ENCODE assay signal across 20 cellular contexts in genomic region chr4:121009578-121010338, GRCh38.
"Had no signal": no experiment of that assay in that cellular context is flagged by ENCODE, and none has a peak within 500 bp of the region (broad histone marks: within the 10 kb centered on the region; RNA-seq: fewer than 3 reads in every experiment).

No MANE protein-coding gene starts in this region.

- H3K4me3 Mint-ChIP-seq: activated CD4-positive, alpha-beta T cell treated with anti-CD3 and anti-CD28 coated beads, Interleukin-2, amount 10 ng/mL, durations not matched to agents 24 days and 14 days; neural progenitor cell; stimulated activated naive CD8-positive, alpha-beta T cell treated with anti-CD3 and anti-CD28 coated beads, Interleukin-15, Interleukin-2, amounts not matched to agents 100 ng/mL and 50 ng/mL, for 24 hours had no signal

- H3K27me3 Mint-ChIP-seq: activated CD4-positive, alpha-beta T cell treated with anti-CD3 and anti-CD28 coated beads, Interleukin-2, amount 10 ng/mL, durations not matched to agents 24 days and 14 days; stimulated activated naive CD8-positive, alpha-beta T cell treated with anti-CD3 and anti-CD28 coated beads, Interleukin-15, Interleukin-2, amounts not matched to agents 100 ng/mL and 50 ng/mL, for 24 hours had no signal

- H3K4me1 Mint-ChIP-seq: neural progenitor cell had no signal

- H3K4me3 ChIP-seq: ascending aorta, gastrocnemius medialis, heart left ventricle, left ventricle myocardium inferior, neural progenitor cell, prostate gland, skin epidermis, tibial nerve had no signal

- H3K27ac Mint-ChIP-seq: activated CD4-positive, alpha-beta T cell treated with anti-CD3 and anti-CD28 coated beads, Interleukin-2, amount 10 ng/mL, durations not matched to agents 24 days and 14 days; neural progenitor cell; stimulated activated naive CD8-positive, alpha-beta T cell treated with anti-CD3 and anti-CD28 coated beads, Interleukin-15, Interleukin-2, amounts not matched to agents 100 ng/mL and 50 ng/mL, for 24 hours had no signal

- H3K27me3 ChIP-seq: ascending aorta, gastrocnemius medialis, heart left ventricle, neural progenitor cell, tibial nerve had no signal

- H3K9me3 ChIP-seq: ascending aorta, gastrocnemius medialis, heart left ventricle, left ventricle myocardium inferior, prostate gland, tibial nerve had no signal

- H3K9me3 Mint-ChIP-seq: activated CD4-positive, alpha-beta T cell treated with anti-CD3 and anti-CD28 coated beads, Interleukin-2, amount 10 ng/mL, durations not matched to agents 24 days and 14 days; neural progenitor cell; stimulated activated naive CD8-positive, alpha-beta T cell treated with anti-CD3 and anti-CD28 coated beads, Interleukin-15, Interleukin-2, amounts not matched to agents 100 ng/mL and 50 ng/mL, for 24 hours had no signal

- H3K36me3 Mint-ChIP-seq: neural progenitor cell had no signal

- H3K4me1 ChIP-seq: ascending aorta, gastrocnemius medialis, neural progenitor cell, prostate gland, tibial nerve had no signal

- H3K36me3 ChIP-seq: ascending aorta, gastrocnemius medialis, heart left ventricle, left ventricle myocardium inferior, neural progenitor cell, prostate gland, tibial nerve had no signal

- DNase-seq: activated CD4-positive, alpha-beta T cell treated with anti-CD3 and anti-CD28 coated beads, Interleukin-2, amount 10 ng/mL, durations not matched to agents 24 days and 14 days; activated CD4-positive, CD25-positive, alpha-beta regulatory T cell; activated CD8-positive, alpha-beta memory T cell treated with anti-CD3 and anti-CD28 coated beads, Interleukin-2, amount 50 U/mL, for 48 hours; cerebellar nuclear complex; cortex of kidney; gastrocnemius medialis; heart left ventricle; kidney glomerular epithelial cell; left ventricle myocardium inferior; right cardiac atrium; stimulated activated CD4-positive, alpha-beta T cell treated with anti-CD3 and anti-CD28 coated beads, Interleukin-15, amount 100 ng/mL, for 24 hours; stimulated activated CD4-positive, alpha-beta T cell treated with anti-CD3 and anti-CD28 coated beads, Interleukin-2, amount 100 ng/mL, for 48 hours; SW 1271 had no signal

- ATAC-seq: esophagus mucosa, gastrocnemius medialis, heart left ventricle, right cardiac atrium had no signal

- H3K27ac ChIP-seq: ascending aorta, gastrocnemius medialis, heart left ventricle, left ventricle myocardium inferior, neural progenitor cell, prostate gland, skin epidermis, tibial nerve had no signal
